ENCODE assay signal across 6 cellular contexts in genomic region chr19:5623397-5624153, GRCh38. TPM values are rescaled to one million over a fixed set of nuclear protein-coding genes. Genes with fewer than 3 reads are reported as not detected.
DNase-seq lines count a peak whose midpoint lies in the region; ATAC-seq, FAIRE-seq and TF ChIP-seq lines count a peak whose summit lies in the region.

No MANE protein-coding gene starts in this region.

- peaks cover 18% of the 10 kb centered on the region for H3K36me3 Mint-ChIP-seq in astrocyte (ENCODE audit: low read depth, unreplicated experiment)

- peaks cover 43% of the 10 kb centered on the region for H3K36me3 ChIP-seq in astrocyte (ENCODE audit: insufficient read depth, low read length)

- H3K9me3 ChIP-seq in astrocyte (ENCODE audit: insufficient read depth, low read depth, low read length) = no peaks in the 10 kb centered on the region

- no peaks in the 10 kb centered on the region for H3K9me3 Mint-ChIP-seq in astrocyte (ENCODE audit: unreplicated experiment)

- H3K27me3 ChIP-seq in astrocyte (ENCODE audit: insufficient read depth, low read length) = no peaks in the 10 kb centered on the region

- H2AFZ ChIP-seq in astrocyte (ENCODE audit: low read depth, low read length) = peak overlapping the region; percentile 88

- peaks cover 84% of the 10 kb centered on the region for H4K20me1 ChIP-seq in astrocyte (ENCODE audit: insufficient read depth, low read length)

- H3K79me2 ChIP-seq in astrocyte (ENCODE audit: insufficient read depth, low read length) = peaks cover 98% of the 10 kb centered on the region

- H3K27me3 Mint-ChIP-seq in astrocyte (ENCODE audit: low read depth, unreplicated experiment) = no peaks in the 10 kb centered on the region

- TF ChIP-seq CTCF in 22Rv1 (IDR thresholded peaks at IDR 0.05) (no peak), astrocyte (IDR thresholded peaks at IDR 0.05; ENCODE audit: insufficient read depth, low read depth, low read length) (no peak)

- peak overlapping the region; percentile 99 for H3K27ac Mint-ChIP-seq in astrocyte (ENCODE audit: unreplicated experiment)

- peaks cover 19% of the 10 kb centered on the region for H3K4me1 Mint-ChIP-seq in astrocyte (ENCODE audit: low read depth, unreplicated experiment)

- H3K4me1 ChIP-seq in astrocyte (ENCODE audit: insufficient read depth, low read length) = peaks cover 38% of the 10 kb centered on the region

- peak overlapping the region; percentile 98 for H3K9ac ChIP-seq in astrocyte (ENCODE audit: low read length)

- ATAC-seq in HG03135 (IDR thresholded peaks at IDR 0.05; ENCODE audit: unreplicated experiment) (peak; percentile 4), HG03521 (IDR thresholded peaks at IDR 0.05; ENCODE audit: unreplicated experiment) (no peak)

- H3K4me3 Mint-ChIP-seq in astrocyte (ENCODE audit: unreplicated experiment) = peak overlapping the region; percentile 100

- peak overlapping the region; percentile 97 for H3K4me2 ChIP-seq in astrocyte (ENCODE audit: low read length)

- no peak for FAIRE-seq in astrocyte (lab: Jason Lieb, UNC)
- no peak for FAIRE-seq in RCC 7860 (lab: Jason Lieb, UNC)

- H3K27ac ChIP-seq in 22Rv1 (peak overlapping the region; percentile 92), astrocyte (ENCODE audit: low read depth, low read length) (peak overlapping the region; percentile 95)

- DNase-seq in astrocyte (ENCODE audit: low read depth) (no peak), myocyte (ENCODE audit: low read depth) (peak; percentile 19), RCC 7860 (ENCODE audit: low spot score) (no peak)

- H3K4me3 ChIP-seq in astrocyte (ENCODE audit: insufficient read depth, low read depth, low read length) = peak overlapping the region; percentile 94

RNA-seq across cellular contexts. Expression of gene SAFB, which starts 0.7 kb away (rescaled TPM):
- total RNA-seq in astrocyte (60.4 and 65.1 TPM in 2 replicates), myocyte (41.7 and 42.1 TPM in 2 replicates)
- 49.8 TPM for polyA plus RNA-seq in myocyte (2012)

RNA-seq across cellular contexts. Expression of gene SAFB2, which starts 1.0 kb away (rescaled TPM):
- total RNA-seq in astrocyte (50.6 and 51.9 TPM in 2 replicates), myocyte (30.8 and 35.1 TPM in 2 replicates)
- 44.0 TPM for polyA plus RNA-seq in myocyte (2012)

RNA-seq across cellular contexts. Expression of gene TINCR, which starts 55.8 kb away (rescaled TPM):
- total RNA-seq in astrocyte = 0.38 and 1.4 TPM in 2 replicates
- total RNA-seq in myocyte = 0.05 TPM in 1 of 2 replicates, not detected in the other
- polyA plus RNA-seq in myocyte (2012) = 0.20 TPM

RNA-seq across cellular contexts. Expression of gene MICOS13, which starts 56.7 kb away (rescaled TPM):
- total RNA-seq in astrocyte (48.0 and 49.3 TPM in 2 replicates), myocyte (90.2 and 123 TPM in 2 replicates)
- 137 TPM for polyA plus RNA-seq in myocyte (2012)

RNA-seq across cellular contexts. Expression of gene HSD11B1L, which starts 57.3 kb away (rescaled TPM):
- total RNA-seq in astrocyte (8.4 and 9.8 TPM in 2 replicates), myocyte (39.9 and 48.1 TPM in 2 replicates)
- 28.3 TPM for polyA plus RNA-seq in myocyte (2012)
